In the genomic region with DNA sequence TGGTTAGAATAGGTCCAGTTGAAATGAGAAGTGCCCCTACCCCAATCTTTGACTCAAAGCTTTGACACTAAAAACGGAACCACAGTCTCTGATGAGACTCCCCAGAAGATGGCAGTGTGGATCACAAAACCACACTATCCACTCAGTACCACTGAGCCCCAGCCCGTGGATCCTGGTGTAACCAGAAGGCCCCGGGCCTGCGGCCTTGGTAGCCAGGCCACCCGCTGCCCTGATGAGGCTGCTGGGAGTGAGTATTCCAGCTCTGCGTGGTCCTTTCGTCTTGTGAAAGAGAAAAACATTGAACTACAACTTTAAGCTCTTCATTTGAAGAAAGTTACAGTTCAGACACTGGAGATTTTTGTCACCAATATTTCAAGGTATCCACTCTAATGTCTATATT, we compare ENCODE assay signal across 9 cellular contexts. TPM values are rescaled to one million over a fixed set of nuclear protein-coding genes. Genes with fewer than 3 reads are reported as not detected.
DNase-seq lines count a peak whose midpoint lies in the region; ATAC-seq, FAIRE-seq and TF ChIP-seq lines count a peak whose summit lies in the region.
"Had no signal": no experiment of that assay in that cellular context is flagged by ENCODE, and none has a peak within 500 bp of the region (broad histone marks: within the 10 kb centered on the region; RNA-seq: fewer than 3 reads in every experiment).

No MANE protein-coding gene starts in this region.

- TF ChIP-seq CTCF in GM12872 (IDR thresholded peaks at IDR 0.05; ENCODE audit: insufficient read depth, low read depth, low read length): peak; percentile 77
- peak; percentile 43 to 61 for TF ChIP-seq CTCF in suprapubic skin (IDR thresholded peaks at IDR 0.05)

- ATAC-seq in GM21447 (IDR thresholded peaks at IDR 0.05; ENCODE audit: unreplicated experiment): no peak

- peak overlapping the region; percentile 18; the same call in 1 of the 2 replicates for H3K9ac ChIP-seq in Karpas-422 (ENCODE audit: low read length)

- FAIRE-seq in frontal cortex (lab: Jason Lieb, UNC): no peak
- FAIRE-seq: islet of Langerhans had no signal

- H3K4me3 ChIP-seq in Karpas-422 (ENCODE audit: low read length): no peak overlapping the region
- no peak overlapping the region for H3K4me3 ChIP-seq in suprapubic skin

- H3K4me2 ChIP-seq in Karpas-422 (ENCODE audit: low read depth, low read length, poor library complexity, severe bottlenecking): no peak overlapping the region

- DNase-seq in Karpas-422 (peak; percentile 79), SHP77 (lab: John Stamatoyannopoulos, UW) (peak; percentile 78 to 83), frontal cortex (ENCODE audit: low spot score in 2 of 2) (peak; percentile 51 to 63), non-pigmented ciliary epithelial cell (ENCODE audit: low read depth) (peak; percentile 44), suprapubic skin (ENCODE audit: low spot score in 2 of 2) (peak; percentile 84 to 85)
- DNase-seq in activated naive CD4-positive, alpha-beta T cell (lab: John Stamatoyannopoulos, UW): peak; percentile 4 to 33 (median 6)

- H3K9me2 ChIP-seq in Karpas-422 (replicated peaks; ENCODE audit: insufficient read depth, low read length): no peaks in the 10 kb centered on the region

- peak overlapping the region; percentile 70 for H2AFZ ChIP-seq in Karpas-422 (ENCODE audit: low read length)

- no peaks in the 10 kb centered on the region for H3K79me2 ChIP-seq in Karpas-422 (ENCODE audit: low read length)

- TF ChIP-seq EP300 in suprapubic skin (IDR thresholded peaks at IDR 0.05): no peak

- H3K27me3 ChIP-seq in Karpas-422 (ENCODE audit: low read length) (no peaks in the 10 kb centered on the region), suprapubic skin (no peaks in the 10 kb centered on the region)

- H4K20me1 ChIP-seq in Karpas-422 (ENCODE audit: insufficient read depth, low read depth, low read length): no peaks in the 10 kb centered on the region

- H3K36me3 ChIP-seq in Karpas-422 (ENCODE audit: insufficient read depth, low read length): no peaks in the 10 kb centered on the region
- H3K36me3 ChIP-seq in suprapubic skin: no peaks in the 10 kb centered on the region

- TF ChIP-seq POLR2A in suprapubic skin (IDR thresholded peaks at IDR 0.05): no peak

- H3K4me1 ChIP-seq in Karpas-422 (ENCODE audit: low read length): no peaks in the 10 kb centered on the region
- H3K4me1 ChIP-seq in suprapubic skin: no peaks in the 10 kb centered on the region

- H3K9me3 ChIP-seq in Karpas-422 (ENCODE audit: low read length): no peaks in the 10 kb centered on the region
- H3K9me3 ChIP-seq in suprapubic skin: no peaks in the 10 kb centered on the region

- no peak overlapping the region for H3K27ac ChIP-seq in Karpas-422 (ENCODE audit: low read length)
- no peak overlapping the region for H3K27ac ChIP-seq in suprapubic skin

- 10% methylated on average over 7 of the region's 7 CpGs for WGBS in suprapubic skin

RNA-seq across cellular contexts. Expression of a gene that starts 42.2 kb away (rescaled TPM):
- not detected in 2 replicates for total RNA-seq in Karpas-422 (2014; rRNA removed; shearing (Covaris generic); ENCODE audit: low replicate concordance)
- total RNA-seq in frontal cortex: not detected
- 10 to 100 TPM in 3 of 4 donors, 1 to 10 TPM in 1; 4.5 to 15.2 (median 11.3) TPM for total RNA-seq in suprapubic skin

RNA-seq across cellular contexts. Expression of a gene that starts 45.0 kb away (rescaled TPM):
- total RNA-seq in Karpas-422 (2014; rRNA removed; shearing (Covaris generic); ENCODE audit: low replicate concordance): 22.7 and 25.0 TPM in 2 replicates
- total RNA-seq in frontal cortex: 23.2 TPM
- 100 to 1,000 TPM; 149 to 306 (median 193) TPM for total RNA-seq in suprapubic skin

Comparison
In these comparisons a context has a peak if more than half of its experiments do, and no peak if none do; other contexts are left out.
1. DNase-seq: peak in every context shown above with its lines; median percentile 84 in suprapubic skin; 80 in SHP77; 79 in Karpas-422; 57 in frontal cortex; 44 in non-pigmented ciliary epithelial cell; 6 in activated naive CD4-positive, alpha-beta T cell.